23 cellular contexts compared by ENCODE assay signal in the genomic region with DNA sequence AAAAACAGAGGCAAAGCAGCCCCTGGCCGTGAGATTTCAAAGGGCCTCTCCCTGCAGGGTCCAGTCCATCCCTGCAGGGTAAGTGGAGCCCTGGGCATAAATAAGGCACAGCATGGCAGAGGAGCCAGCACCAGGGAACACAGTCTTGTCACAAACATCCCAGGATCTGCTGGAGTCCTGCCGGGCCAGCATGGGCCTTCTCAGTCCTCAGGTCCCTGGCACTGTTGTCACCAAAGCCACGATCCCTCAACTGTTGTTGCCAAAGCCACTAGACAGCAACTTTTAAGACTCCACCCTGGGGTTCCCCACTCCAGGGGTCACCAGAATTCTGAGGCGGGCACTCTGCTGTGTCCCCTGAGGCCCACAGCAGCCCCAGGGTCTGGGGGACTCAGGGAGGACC. TPM values are rescaled to one million over a fixed set of nuclear protein-coding genes. Genes with fewer than 3 reads are reported as not detected.
DNase-seq lines count a peak whose midpoint lies in the region; ATAC-seq and TF ChIP-seq lines count a peak whose summit lies in the region.
"Had no signal": no experiment of that assay in that cellular context is flagged by ENCODE, and none has a peak within 500 bp of the region (broad histone marks: within the 10 kb centered on the region; RNA-seq: fewer than 3 reads in every experiment).

No MANE protein-coding gene starts in this region.

- H3K4me1 Mint-ChIP-seq in brain (peaks cover 42% of the 10 kb centered on the region), neural progenitor cell (peaks cover 29% of the 10 kb centered on the region)
- H3K4me1 Mint-ChIP-seq in activated CD8-positive, alpha-beta T cell treated with anti-CD3 and anti-CD28 coated beads, Interleukin-2, amount 10 ng/mL, durations not matched to agents 7 days and 5 days (ENCODE audit: low read depth) = peaks cover 15% of the 10 kb centered on the region

- H3K79me2 ChIP-seq in neural progenitor cell (ENCODE audit: low read depth) = peaks cover 33% of the 10 kb centered on the region

- no peak for ATAC-seq in activated CD8-positive, alpha-beta T cell treated with anti-CD3 and anti-CD28 coated beads, Interleukin-2, amount 10 ng/mL, durations not matched to agents 7 days and 5 days
- ATAC-seq: activated naive CD8-positive, alpha-beta T cell treated with anti-CD3 and anti-CD28 coated beads, Interleukin-2, amount 50 U/mL, for 24 hours; CD8-positive, alpha-beta T cell; natural killer cell treated with Interleukin-12 subunit alpha and Interleukin-12 subunit beta and Interleukin-15 and Interleukin-18, amount 100 ng/mL, for 72 hours; stimulated activated naive B cell treated with anti-CD40 and anti-IgM and Interleukin-4, amounts not matched to agents 10 μg/mL and 1 μg/mL and 100 μg/mL, for 72 hours had no signal

- H3K27me3 ChIP-seq in BLaER1 treated with 17β-estradiol and CSF1 and Interleukin-3, amounts not matched to agents 10 nM and 100 nM = peaks cover 24 to 47% (median 32%) of the 10 kb centered on the region in 11 experiments; a peak in 19 of 22 replicates
- H3K27me3 ChIP-seq in neural progenitor cell = peaks cover 44% of the 10 kb centered on the region
- H3K27me3 ChIP-seq: vagina had no signal

- H3K4me2 ChIP-seq in BLaER1 treated with 17β-estradiol and CSF1 and Interleukin-3, amounts not matched to agents 10 nM and 100 nM = peak overlapping the region; percentile 82 to 98 (median 96); a peak in 21 of 22 replicates
- H3K4me2 ChIP-seq in neural progenitor cell = peak overlapping the region; percentile 89

- peak overlapping the region in 4 of 5 experiments; percentile 81 to 85 (median 82) for H3K4me3 Mint-ChIP-seq in brain
- peak overlapping the region; percentile 86 for H3K4me3 Mint-ChIP-seq in neural progenitor cell
- no peak overlapping the region for H3K4me3 Mint-ChIP-seq in activated CD8-positive, alpha-beta T cell treated with anti-CD3 and anti-CD28 coated beads, Interleukin-2, amount 10 ng/mL, durations not matched to agents 7 days and 5 days
- H3K4me3 Mint-ChIP-seq: activated CD4-positive, alpha-beta memory T cell treated with anti-CD3 and anti-CD28 coated beads for 36 hours; activated naive CD8-positive, alpha-beta T cell treated with anti-CD3 and anti-CD28 coated beads, Interleukin-2, amount 50 U/mL, for 24 hours; CD8-positive, alpha-beta T cell; natural killer cell treated with Interleukin-12 subunit alpha and Interleukin-12 subunit beta and Interleukin-15 and Interleukin-18, amount 100 ng/mL, for 72 hours had no signal

- H3K9me3 Mint-ChIP-seq in brain (peaks cover 0 to 4% (median 0%) of the 10 kb centered on the region in 5 experiments), neural progenitor cell (peaks cover 6% of the 10 kb centered on the region)
- H3K9me3 Mint-ChIP-seq in activated CD8-positive, alpha-beta T cell treated with anti-CD3 and anti-CD28 coated beads, Interleukin-2, amount 10 ng/mL, durations not matched to agents 7 days and 5 days (ENCODE audit: insufficient read depth) = no peaks in the 10 kb centered on the region
- H3K9me3 Mint-ChIP-seq: activated CD4-positive, alpha-beta memory T cell treated with anti-CD3 and anti-CD28 coated beads for 36 hours; activated naive CD8-positive, alpha-beta T cell treated with anti-CD3 and anti-CD28 coated beads, Interleukin-2, amount 50 U/mL, for 24 hours; CD8-positive, alpha-beta T cell; natural killer cell treated with Interleukin-12 subunit alpha and Interleukin-12 subunit beta and Interleukin-15 and Interleukin-18, amount 100 ng/mL, for 72 hours had no signal

- peaks cover 5% of the 10 kb centered on the region for H3K36me3 Mint-ChIP-seq in brain
- peaks cover 9% of the 10 kb centered on the region for H3K36me3 Mint-ChIP-seq in neural progenitor cell
- H3K36me3 Mint-ChIP-seq in activated CD8-positive, alpha-beta T cell treated with anti-CD3 and anti-CD28 coated beads, Interleukin-2, amount 10 ng/mL, durations not matched to agents 7 days and 5 days (ENCODE audit: low read depth) = peaks cover 3% of the 10 kb centered on the region
- H3K36me3 Mint-ChIP-seq: activated CD4-positive, alpha-beta memory T cell treated with anti-CD3 and anti-CD28 coated beads for 36 hours; CD8-positive, alpha-beta T cell had no signal

- H4K20me1 ChIP-seq in BLaER1 treated with 17β-estradiol and CSF1 and Interleukin-3, amounts not matched to agents 10 nM and 100 nM = peaks cover 0 to 33% (median 9%) of the 10 kb centered on the region in 11 experiments; a peak in 9 of 22 replicates
- H4K20me1 ChIP-seq in neural progenitor cell (ENCODE audit: low read depth) = peaks cover 41% of the 10 kb centered on the region

- CTCF ChIA-PET in activated CD8-positive, alpha-beta T cell treated with anti-CD3 and anti-CD28 coated beads, Interleukin-2, amount 10 ng/mL, durations not matched to agents 7 days and 5 days (lab: Charles Lee) = no interaction called here

- no peak overlapping the region for H2AFZ ChIP-seq in neural progenitor cell (replicated peaks)

- H3K27me3 Mint-ChIP-seq in brain (peaks cover 18% of the 10 kb centered on the region), neural progenitor cell (ENCODE audit: insufficient read depth, low read depth) (peaks cover 11% of the 10 kb centered on the region)
- peaks cover 43% of the 10 kb centered on the region for H3K27me3 Mint-ChIP-seq in activated CD8-positive, alpha-beta T cell treated with anti-CD3 and anti-CD28 coated beads, Interleukin-2, amount 10 ng/mL, durations not matched to agents 7 days and 5 days (ENCODE audit: low read depth)

- H3F3A ChIP-seq in neural progenitor cell (ENCODE audit: low read depth) = peaks cover 42% of the 10 kb centered on the region

- peaks cover 0 to 13% (median 0%) of the 10 kb centered on the region in 11 experiments; a peak in 5 of 22 replicates for H3K36me3 ChIP-seq in BLaER1 treated with 17β-estradiol and CSF1 and Interleukin-3, amounts not matched to agents 10 nM and 100 nM
- H3K36me3 ChIP-seq in neural progenitor cell = no peaks in the 10 kb centered on the region
- H3K36me3 ChIP-seq: prostate gland, vagina had no signal

- H3K4me1 ChIP-seq in BLaER1 treated with 17β-estradiol and CSF1 and Interleukin-3, amounts not matched to agents 10 nM and 100 nM = peaks cover 52 to 65% (median 57%) of the 10 kb centered on the region in 10 experiments
- H3K4me1 ChIP-seq in neural progenitor cell = peaks cover 11% of the 10 kb centered on the region
- H3K4me1 ChIP-seq: prostate gland had no signal

- H3K9ac ChIP-seq in BLaER1 treated with 17β-estradiol and CSF1 and Interleukin-3, amounts not matched to agents 10 nM and 100 nM = peak overlapping the region in 7 of 11 experiments; percentile 11 to 87 (median 84); a peak in 10 of 22 replicates
- H3K9ac ChIP-seq in neural progenitor cell = no peak overlapping the region

- H3K4me3 ChIP-seq in BLaER1 treated with 17β-estradiol and CSF1 and Interleukin-3, amounts not matched to agents 10 nM and 100 nM = no peak overlapping the region
- H3K4me3 ChIP-seq in LNCaP clone FGC (ENCODE audit: low read depth, low read length) = peak overlapping the region; percentile 75; the same call in 1 of the 2 replicates
- H3K4me3 ChIP-seq in neural progenitor cell = no peak overlapping the region

- H3K9me3 ChIP-seq in BLaER1 treated with 17β-estradiol and CSF1 and Interleukin-3, amounts not matched to agents 10 nM and 100 nM (replicated peaks in 1 of 11) = peaks cover 0 to 6% (median 0%) of the 10 kb centered on the region in 11 experiments; a peak in 1 of 22 replicates
- no peaks in the 10 kb centered on the region for H3K9me3 ChIP-seq in neural progenitor cell (ENCODE audit: low read depth)
- H3K9me3 ChIP-seq: prostate gland, vagina had no signal

- DNase-seq in LNCaP clone FGC (ENCODE audit: low read depth) = no peak
- DNase-seq in neural progenitor cell (ENCODE audit: low spot score) = no peak
- no peak for DNase-seq in NCI-H510A treated with DMSO at 0.1 percent for 48 hours (lab: John Stamatoyannopoulos, UW)
- no peak for DNase-seq in NCI-H226
- DNase-seq in T1000 (lab: John Stamatoyannopoulos, UW) = no peak
- no peak for DNase-seq in activated CD8-positive, alpha-beta T cell treated with anti-CD3 and anti-CD28 coated beads, Interleukin-2, amount 10 ng/mL, durations not matched to agents 7 days and 5 days
- DNase-seq: activated CD4-positive, alpha-beta memory T cell treated with anti-CD3 and anti-CD28 coated beads for 36 hours; activated CD4-positive, CD25-positive, alpha-beta regulatory T cell; activated effector memory CD4-positive, alpha-beta T cell treated with anti-CD3 and anti-CD28 coated beads, Interleukin-2, amount 50 U/mL, for 16 hours; activated naive CD8-positive, alpha-beta T cell treated with anti-CD3 and anti-CD28 coated beads, Interleukin-2, amount 50 U/mL, for 24 hours; CD8-positive, alpha-beta T cell; cortex of kidney; GF-D8; midbrain; NCI-H1436 treated with DMSO at 0.1 percent for 48 hours; NCI-H524; NK-92 treated with Interleukin-12 subunit alpha and Interleukin-12 subunit beta, amount 100 ng/mL, for 24 hours; stimulated activated naive B cell treated with anti-CD40 and anti-IgM and Interleukin-4, amounts not matched to agents 10 μg/mL and 1 μg/mL and 100 μg/mL, for 72 hours had no signal

- POLR2A ChIA-PET in activated CD8-positive, alpha-beta T cell treated with anti-CD3 and anti-CD28 coated beads, Interleukin-2, amount 10 ng/mL, durations not matched to agents 7 days and 5 days (lab: Charles Lee) = no interaction called here

- peak overlapping the region in 3 of 11 experiments; percentile 7 to 14 (median 10); a peak in 3 of 22 replicates for H3K27ac ChIP-seq in BLaER1 treated with 17β-estradiol and CSF1 and Interleukin-3, amounts not matched to agents 10 nM and 100 nM
- H3K27ac ChIP-seq in neural progenitor cell = no peak overlapping the region

- no peak for TF ChIP-seq CTCF in LNCaP clone FGC (IDR thresholded peaks at IDR 0.05; ENCODE audit: control insufficient read depth, extremely low read depth, insufficient read depth)
- no peak for TF ChIP-seq CTCF in brain (conservative IDR thresholded peaks at IDR 0.05)
- no peak for TF ChIP-seq CTCF in neural progenitor cell (IDR thresholded peaks at IDR 0.05)

- H3K27ac Mint-ChIP-seq in brain = peak overlapping the region in 1 of 5 experiments; percentile 72
- no peak overlapping the region for H3K27ac Mint-ChIP-seq in neural progenitor cell
- H3K27ac Mint-ChIP-seq in activated CD8-positive, alpha-beta T cell treated with anti-CD3 and anti-CD28 coated beads, Interleukin-2, amount 10 ng/mL, durations not matched to agents 7 days and 5 days = no peak overlapping the region
- H3K27ac Mint-ChIP-seq: activated CD4-positive, alpha-beta memory T cell treated with anti-CD3 and anti-CD28 coated beads for 36 hours; activated naive CD8-positive, alpha-beta T cell treated with anti-CD3 and anti-CD28 coated beads, Interleukin-2, amount 50 U/mL, for 24 hours; CD8-positive, alpha-beta T cell; stimulated activated naive B cell treated with anti-CD40 and anti-IgM and Interleukin-4, amounts not matched to agents 10 μg/mL and 1 μg/mL and 100 μg/mL, for 72 hours had no signal

RNA-seq across cellular contexts. Expression of gene BAHCC1, which starts 47.8 kb away (rescaled TPM):
- 19.5 TPM for polyA plus RNA-seq in brain (ENCODE audit: insufficient read depth, low read depth, low replicate concordance)
- 3.4 and 26.3 TPM in 2 replicates for total RNA-seq in neural progenitor cell (ENCODE audit: low replicate concordance)
- total RNA-seq in activated CD8-positive, alpha-beta T cell treated with anti-CD3 and anti-CD28 coated beads, Interleukin-2, amount 10 ng/mL, durations not matched to agents 7 days and 5 days = under 1 TPM; 0.87 to 0.91 TPM

RNA-seq across cellular contexts. Expression of gene SLC38A10, which starts 52.3 kb away (rescaled TPM):
- 38.7 TPM for polyA plus RNA-seq in brain (ENCODE audit: insufficient read depth, low read depth, low replicate concordance)
- 8.3 and 31.4 TPM in 2 replicates for total RNA-seq in neural progenitor cell (ENCODE audit: low replicate concordance)
- total RNA-seq in activated CD8-positive, alpha-beta T cell treated with anti-CD3 and anti-CD28 coated beads, Interleukin-2, amount 10 ng/mL, durations not matched to agents 7 days and 5 days = 10 to 100 TPM; 78.5 to 83.5 TPM
